In the genomic region with DNA sequence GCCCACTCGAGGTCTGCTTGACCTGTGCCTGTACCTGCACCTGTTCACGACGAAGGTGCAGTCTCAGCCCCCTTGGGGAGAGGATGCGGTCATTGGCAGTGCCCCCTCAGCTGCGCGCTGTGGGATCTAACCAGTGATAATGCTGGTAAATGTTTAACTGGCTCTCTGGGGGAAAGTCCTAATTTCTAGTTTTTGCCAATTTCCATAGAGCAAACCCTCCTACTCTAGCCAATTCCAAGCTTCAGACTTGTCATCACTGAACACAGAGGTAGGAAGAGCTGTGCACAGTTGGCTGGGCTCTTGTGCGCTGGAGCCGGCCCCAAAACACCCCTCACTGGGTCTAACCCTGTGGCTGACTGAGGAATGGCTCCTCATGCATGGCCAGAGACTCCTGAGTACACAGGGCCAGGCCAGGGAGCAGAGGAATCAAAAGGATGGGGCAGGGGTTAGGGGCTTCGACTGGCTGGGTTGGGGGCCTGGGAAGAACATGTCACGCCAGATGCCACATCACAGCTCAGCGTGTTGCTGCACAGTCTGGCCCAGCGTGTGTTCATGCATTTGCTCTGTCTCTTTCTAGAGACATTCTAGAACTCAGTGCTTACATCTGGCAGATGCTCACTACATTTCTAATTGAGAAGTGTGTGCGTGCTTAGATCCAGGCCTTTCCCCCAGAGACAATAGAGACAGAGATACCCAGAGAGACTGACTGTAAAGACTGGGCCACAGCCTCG, we compare ENCODE assay signal across 15 cellular contexts.
DNase-seq lines count a peak whose midpoint lies in the region; ATAC-seq, FAIRE-seq and TF ChIP-seq lines count a peak whose summit lies in the region.
"Had no signal": no experiment of that assay in that cellular context is flagged by ENCODE, and none has a peak within 500 bp of the region (broad histone marks: within the 10 kb centered on the region; RNA-seq: fewer than 3 reads in every experiment).

No MANE protein-coding gene starts in this region.

- H3K79me2 ChIP-seq in astrocyte (ENCODE audit: insufficient read depth, low read length) = no peaks in the 10 kb centered on the region

- H3K4me3 ChIP-seq in BLaER1 (no peak overlapping the region), astrocyte (ENCODE audit: insufficient read depth, low read depth, low read length) (no peak overlapping the region)
- H3K4me3 ChIP-seq: HAP-1, K562 had no signal

- ATAC-seq in GM18909 (IDR thresholded peaks at IDR 0.05; ENCODE audit: poor library complexity, unreplicated experiment) (peak; percentile 41), GM19455 (IDR thresholded peaks at IDR 0.05; ENCODE audit: unreplicated experiment) (no peak)
- ATAC-seq: K562 had no signal

- H3K9me3 Mint-ChIP-seq in astrocyte (ENCODE audit: unreplicated experiment) = peaks cover 4% of the 10 kb centered on the region
- peaks cover 3% of the 10 kb centered on the region for H3K9me3 Mint-ChIP-seq in nephron

- H3K27me3 Mint-ChIP-seq in astrocyte (ENCODE audit: low read depth, unreplicated experiment) = peaks cover 27% of the 10 kb centered on the region
- H3K27me3 Mint-ChIP-seq in nephron (ENCODE audit: low read depth) = peaks cover 5% of the 10 kb centered on the region

- FAIRE-seq in astrocyte (lab: Jason Lieb, UNC) = peak; percentile 39
- FAIRE-seq: HTR-8/SVneo, K562 had no signal

- peaks cover 11% of the 10 kb centered on the region for H3K27me3 ChIP-seq in BLaER1
- H3K27me3 ChIP-seq in astrocyte (ENCODE audit: insufficient read depth, low read length) = no peaks in the 10 kb centered on the region

- H3K27ac ChIP-seq in BLaER1 (no peak overlapping the region), astrocyte (ENCODE audit: low read depth, low read length) (no peak overlapping the region)

- H3K9me3 ChIP-seq in BLaER1 (peaks cover 11% of the 10 kb centered on the region; the same call in 1 of the 2 replicates), astrocyte (ENCODE audit: insufficient read depth, low read depth, low read length) (no peaks in the 10 kb centered on the region)
- H3K9me3 ChIP-seq: HAP-1 had no signal

- H3K36me3 ChIP-seq in BLaER1 = no peaks in the 10 kb centered on the region
- no peaks in the 10 kb centered on the region for H3K36me3 ChIP-seq in astrocyte (ENCODE audit: insufficient read depth, low read length)
- H3K36me3 ChIP-seq: HAP-1 had no signal

- H4K20me1 ChIP-seq in BLaER1 (peaks cover 12% of the 10 kb centered on the region), astrocyte (ENCODE audit: insufficient read depth, low read length) (no peaks in the 10 kb centered on the region)

- peaks cover 69% of the 10 kb centered on the region for H3K4me1 ChIP-seq in BLaER1
- no peaks in the 10 kb centered on the region for H3K4me1 ChIP-seq in astrocyte (ENCODE audit: insufficient read depth, low read length)
- H3K4me1 ChIP-seq: HAP-1 had no signal

- H3K9ac ChIP-seq in BLaER1 (no peak overlapping the region), astrocyte (ENCODE audit: low read length) (no peak overlapping the region)

- H2AFZ ChIP-seq in astrocyte (ENCODE audit: low read depth, low read length) = no peak overlapping the region

- H3K36me3 Mint-ChIP-seq in astrocyte (ENCODE audit: low read depth, unreplicated experiment) (no peaks in the 10 kb centered on the region), nephron (ENCODE audit: low read depth) (no peaks in the 10 kb centered on the region)

- H3K4me2 ChIP-seq in BLaER1 (peak overlapping the region; percentile 85), astrocyte (ENCODE audit: low read length) (no peak overlapping the region)

- TF ChIP-seq CTCF in astrocyte (IDR thresholded peaks at IDR 0.05; ENCODE audit: insufficient read depth, low read depth, low read length) (no peak), nephron (IDR thresholded peaks at IDR 0.05; ENCODE audit: unreplicated experiment in 3 of 3) (no peak)

- DNase-seq in astrocyte (ENCODE audit: low read depth) (no peak), OCI-M2 (lab: John Stamatoyannopoulos, UW; ENCODE audit: unreplicated experiment) (no peak), DMS114 treated with DMSO at 0.1 percent for 48 hours (lab: John Stamatoyannopoulos, UW; ENCODE audit: unreplicated experiment) (no peak)
- DNase-seq: COR-L47, DMS153, EL, NCI-H1436 treated with DMSO at 0.1 percent for 48 hours, RPMI8226 had no signal

- H3K4me1 Mint-ChIP-seq in astrocyte (ENCODE audit: low read depth, unreplicated experiment) = no peaks in the 10 kb centered on the region
- peaks cover 32% of the 10 kb centered on the region for H3K4me1 Mint-ChIP-seq in nephron

- H3K4me3 Mint-ChIP-seq in astrocyte (ENCODE audit: unreplicated experiment) (no peak overlapping the region), nephron (no peak overlapping the region)

- no peak overlapping the region for H3K27ac Mint-ChIP-seq in astrocyte (ENCODE audit: unreplicated experiment)
- peak overlapping the region in 2 of 3 experiments; percentile 14 to 16 for H3K27ac Mint-ChIP-seq in nephron
